Comparison of ENCODE assay signal across 9 cellular contexts in genomic region chr14:74038015-74038859, GRCh38. TPM values are rescaled to one million over a fixed set of nuclear protein-coding genes. Genes with fewer than 3 reads are reported as not detected.
DNase-seq lines count a peak whose midpoint lies in the region; ATAC-seq, FAIRE-seq and TF ChIP-seq lines count a peak whose summit lies in the region.
"Had no signal": no experiment of that assay in that cellular context is flagged by ENCODE, and none has a peak within 500 bp of the region (broad histone marks: within the 10 kb centered on the region; RNA-seq: fewer than 3 reads in every experiment).

No MANE protein-coding gene starts in this region.

- H3K36me3 ChIP-seq in CD4-positive, CD25-positive, alpha-beta regulatory T cell (ENCODE audit: control insufficient read depth, insufficient read depth, low read length): no peaks in the 10 kb centered on the region
- H3K36me3 ChIP-seq in GM23248 (ENCODE audit: low read depth): no peaks in the 10 kb centered on the region
- no peaks in the 10 kb centered on the region for H3K36me3 ChIP-seq in kidney (ENCODE audit: control insufficient read depth in 1 of 2, insufficient read depth in 2 of 2, low read length in 2 of 2)
- no peaks in the 10 kb centered on the region for H3K36me3 ChIP-seq in upper lobe of right lung

- WGBS in GM23248 (ENCODE audit: low coverage in 1 of 2, low lambda C conversion rate in 2 of 2, missing lambda C conversion rate in 2 of 2), 2 experiments: 65 to 67% methylated on average over 3 of the region's 3 CpGs

- no peaks in the 10 kb centered on the region for H3F3A ChIP-seq in GM23248 (ENCODE audit: insufficient read depth)

- H3K4me1 Mint-ChIP-seq in CD4-positive, CD25-positive, alpha-beta regulatory T cell: no peaks in the 10 kb centered on the region
- no peaks in the 10 kb centered on the region for H3K4me1 Mint-ChIP-seq in activated T-cell treated with anti-CD3 and anti-CD28 coated beads, Interleukin-2, amount 50 U/mL, for 24 hours (ENCODE audit: low read depth)

- in situ Hi-C loops in GM23248 (cut with MboI) (no loop called here), astrocyte of the cerebellum (cut with HindIII; ENCODE audit: low sequenced_read_pairs) (no loop called here)

- intact Hi-C loops in kidney (cut with DNase I) (no loop called here), upper lobe of right lung (cut with DNase I) (no loop called here)

- no peaks in the 10 kb centered on the region for H3K9me3 ChIP-seq in CD4-positive, CD25-positive, alpha-beta regulatory T cell (ENCODE audit: control insufficient read depth in 2 of 2, low read length in 2 of 2)
- H3K9me3 ChIP-seq in GM23248 (ENCODE audit: low read depth): no peaks in the 10 kb centered on the region
- no peaks in the 10 kb centered on the region for H3K9me3 ChIP-seq in kidney (ENCODE audit: control insufficient read depth in 1 of 2, low read length in 2 of 2)
- H3K9me3 ChIP-seq in upper lobe of right lung: no peaks in the 10 kb centered on the region

- H3K27ac Mint-ChIP-seq in CD4-positive, CD25-positive, alpha-beta regulatory T cell: no peak overlapping the region
- H3K27ac Mint-ChIP-seq in activated T-cell treated with anti-CD3 and anti-CD28 coated beads, Interleukin-2, amount 50 U/mL, for 24 hours: no peak overlapping the region
- H3K27ac Mint-ChIP-seq: IgD-negative memory B cell had no signal

- no peak overlapping the region for H3K4me3 Mint-ChIP-seq in CD4-positive, CD25-positive, alpha-beta regulatory T cell
- H3K4me3 Mint-ChIP-seq in activated T-cell treated with anti-CD3 and anti-CD28 coated beads, Interleukin-2, amount 50 U/mL, for 24 hours: no peak overlapping the region
- H3K4me3 Mint-ChIP-seq: IgD-negative memory B cell had no signal

- no peak for ATAC-seq in CD4-positive, CD25-positive, alpha-beta regulatory T cell (ENCODE audit: low read depth in 2 of 2)
- ATAC-seq in upper lobe of right lung (peak; percentile 65), omental fat pad (ENCODE audit: low FRiP score) (no peak)

- no peak overlapping the region for H2AFZ ChIP-seq in GM23248

- DNase-seq in CD4-positive, CD25-positive, alpha-beta regulatory T cell: peak in 2 of 3 donors; percentile 60 to 70
- peak; percentile 62 for DNase-seq in GM23248
- DNase-seq in NCI-H446 treated with DMSO at 0.1 percent for 48 hours (lab: John Stamatoyannopoulos, UW): peak; percentile 42
- peak; percentile 38 for DNase-seq in astrocyte of the cerebellum (ENCODE audit: low read depth)
- no peak for DNase-seq in kidney
- no peak for DNase-seq in upper lobe of right lung
- no peak for DNase-seq in omental fat pad (ENCODE audit: low spot score)
- no peak for DNase-seq in activated T-cell treated with anti-CD3 and anti-CD28 coated beads, Interleukin-2, amount 50 U/mL, for 24 hours

- H3K79me2 ChIP-seq in GM23248 (ENCODE audit: insufficient read depth): no peaks in the 10 kb centered on the region

- no peaks in the 10 kb centered on the region for H4K20me1 ChIP-seq in GM23248 (ENCODE audit: insufficient read depth)

- H3K27me3 ChIP-seq in CD4-positive, CD25-positive, alpha-beta regulatory T cell (ENCODE audit: control insufficient read depth, insufficient read depth, low read length): no peaks in the 10 kb centered on the region
- no peaks in the 10 kb centered on the region for H3K27me3 ChIP-seq in GM23248 (replicated peaks; ENCODE audit: insufficient read depth)
- H3K27me3 ChIP-seq in upper lobe of right lung: no peaks in the 10 kb centered on the region

- no peak overlapping the region for H3K27ac ChIP-seq in CD4-positive, CD25-positive, alpha-beta regulatory T cell (ENCODE audit: insufficient read depth, low read length, poor library complexity, severe bottlenecking)
- H3K27ac ChIP-seq in GM23248 (no peak overlapping the region), kidney (ENCODE audit: low read depth in 2 of 2, low read length in 2 of 2) (no peak overlapping the region), upper lobe of right lung (no peak overlapping the region)

- H3K9ac ChIP-seq in GM23248: no peak overlapping the region
- no peak overlapping the region for H3K9ac ChIP-seq in kidney (ENCODE audit: low read length in 2 of 2)

- no peaks in the 10 kb centered on the region for H3K4me1 ChIP-seq in CD4-positive, CD25-positive, alpha-beta regulatory T cell (ENCODE audit: control insufficient read depth, insufficient read depth, low read length, poor library complexity, severe bottlenecking)
- H3K4me1 ChIP-seq in GM23248 (ENCODE audit: insufficient read depth) (no peaks in the 10 kb centered on the region), kidney (ENCODE audit: control insufficient read depth in 1 of 2, insufficient read depth in 1 of 2, low read depth in 1 of 2, low read length in 2 of 2) (no peaks in the 10 kb centered on the region), upper lobe of right lung (no peaks in the 10 kb centered on the region)

- peak; percentile 94 for FAIRE-seq in kidney (lab: Jason Lieb, UNC)

- TF ChIP-seq CTCF in astrocyte of the cerebellum (IDR thresholded peaks at IDR 0.05; ENCODE audit: low read depth, low read length, missing control alignments): peak; percentile 38
- peak; percentile 50 for TF ChIP-seq CTCF in kidney (IDR thresholded peaks at IDR 0.05; ENCODE audit: borderline replicate concordance, extremely low read depth, insufficient read depth)
- peak; percentile 76 for TF ChIP-seq CTCF in upper lobe of right lung (IDR thresholded peaks at IDR 0.05)
- peak in 1 of 3 donors; percentile 15 for TF ChIP-seq CTCF in omental fat pad (IDR thresholded peaks at IDR 0.05)

- no peaks in the 10 kb centered on the region for H3K9me2 ChIP-seq in GM23248 (ENCODE audit: insufficient read depth)

- H3K4me3 ChIP-seq in CD4-positive, CD25-positive, alpha-beta regulatory T cell (ENCODE audit: low read depth, low read length): no peak overlapping the region
- no peak overlapping the region for H3K4me3 ChIP-seq in GM23248
- H3K4me3 ChIP-seq in astrocyte of the cerebellum (ENCODE audit: low read depth, low read length): no peak overlapping the region
- H3K4me3 ChIP-seq in kidney (ENCODE audit: low read length in 2 of 2): no peak overlapping the region
- H3K4me3 ChIP-seq in upper lobe of right lung: no peak overlapping the region

- no peaks in the 10 kb centered on the region for H3K36me3 Mint-ChIP-seq in CD4-positive, CD25-positive, alpha-beta regulatory T cell
- H3K36me3 Mint-ChIP-seq in activated T-cell treated with anti-CD3 and anti-CD28 coated beads, Interleukin-2, amount 50 U/mL, for 24 hours (ENCODE audit: low read depth): no peaks in the 10 kb centered on the region
- H3K36me3 Mint-ChIP-seq: IgD-negative memory B cell had no signal

- peaks cover 14% of the 10 kb centered on the region for H3K27me3 Mint-ChIP-seq in CD4-positive, CD25-positive, alpha-beta regulatory T cell
- no peaks in the 10 kb centered on the region for H3K27me3 Mint-ChIP-seq in activated T-cell treated with anti-CD3 and anti-CD28 coated beads, Interleukin-2, amount 50 U/mL, for 24 hours
- H3K27me3 Mint-ChIP-seq: IgD-negative memory B cell had no signal

- no peak overlapping the region for H3K4me2 ChIP-seq in GM23248 (ENCODE audit: unreplicated experiment)

- no peaks in the 10 kb centered on the region for H3K9me3 Mint-ChIP-seq in CD4-positive, CD25-positive, alpha-beta regulatory T cell
- H3K9me3 Mint-ChIP-seq in activated T-cell treated with anti-CD3 and anti-CD28 coated beads, Interleukin-2, amount 50 U/mL, for 24 hours: no peaks in the 10 kb centered on the region
- H3K9me3 Mint-ChIP-seq: IgD-negative memory B cell had no signal

RNA-seq across cellular contexts. Expression of gene BBOF1, which starts 19.1 kb away (rescaled TPM):
- total RNA-seq in CD4-positive, CD25-positive, alpha-beta regulatory T cell: 1.6 TPM
- 1 to 10 TPM in 2 of 4 donors, under 1 TPM in 2; 0.59 to 2.4 (median 1.3) TPM for polyA plus RNA-seq in CD4-positive, CD25-positive, alpha-beta regulatory T cell
- total RNA-seq in GM23248 (2014; rRNA removed; shearing (Covaris generic)): 3.5 and 18.2 TPM in 2 replicates
- polyA plus RNA-seq in GM23248 (2016; fragmentation: Nextera tagmentation; extraction: Ambion mirVana): 5.4 and 6.4 TPM in 2 replicates
- 14.6 TPM for total RNA-seq in kidney
- polyA plus RNA-seq in kidney (ENCODE audit: insufficient read depth, low read depth, low replicate concordance): 7.6 TPM
- 2.8 TPM for total RNA-seq in upper lobe of right lung
- 10 to 100 TPM in 1 of 4 donors, 1 to 10 TPM in 3; 4.0 to 10.4 (median 5.7) TPM for total RNA-seq in omental fat pad

RNA-seq across cellular contexts. Expression of gene ENTPD5, which starts 19.1 kb away (rescaled TPM):
- 8.0 TPM for total RNA-seq in CD4-positive, CD25-positive, alpha-beta regulatory T cell
- 1 to 10 TPM; 2.9 to 3.9 (median 3.4) TPM for polyA plus RNA-seq in CD4-positive, CD25-positive, alpha-beta regulatory T cell
- total RNA-seq in GM23248 (2014; rRNA removed; shearing (Covaris generic)): 6.6 and 11.5 TPM in 2 replicates
- polyA plus RNA-seq in GM23248 (2016; fragmentation: Nextera tagmentation; extraction: Ambion mirVana) (10.4 and 12.5 TPM in 2 replicates), kidney (ENCODE audit: insufficient read depth, low read depth, low replicate concordance) (28.3 TPM)
- total RNA-seq in kidney (24.7 TPM), upper lobe of right lung (13.8 TPM), omental fat pad (10 to 100 TPM in 3 of 4 donors, 1 to 10 TPM in 1; 6.8 to 12.7 (median 12.0) TPM)

RNA-seq across cellular contexts. Expression of gene ALDH6A1, which starts 46.0 kb away (rescaled TPM):
- total RNA-seq in CD4-positive, CD25-positive, alpha-beta regulatory T cell: 8.5 TPM
- 10 to 100 TPM; 22.0 to 31.1 (median 23.2) TPM for polyA plus RNA-seq in CD4-positive, CD25-positive, alpha-beta regulatory T cell
- total RNA-seq in GM23248 (2014; rRNA removed; shearing (Covaris generic)): 13.8 and 19.9 TPM in 2 replicates
- polyA plus RNA-seq in GM23248 (2016; fragmentation: Nextera tagmentation; extraction: Ambion mirVana) (20.8 and 21.0 TPM in 2 replicates), kidney (ENCODE audit: insufficient read depth, low read depth, low replicate concordance) (102 TPM)
- total RNA-seq in kidney (34.1 TPM), upper lobe of right lung (49.1 TPM), omental fat pad (10 to 100 TPM; 42.8 to 70.4 (median 59.8) TPM)

RNA-seq across cellular contexts. Expression of gene LIN52, which starts 46.5 kb away (rescaled TPM):
- 11.1 TPM for total RNA-seq in CD4-positive, CD25-positive, alpha-beta regulatory T cell
- polyA plus RNA-seq in CD4-positive, CD25-positive, alpha-beta regulatory T cell: 10 to 100 TPM; 12.5 to 14.9 (median 14.4) TPM
- 6.7 and 8.0 TPM in 2 replicates for total RNA-seq in GM23248 (2014; rRNA removed; shearing (Covaris generic))
- 8.7 and 8.8 TPM in 2 replicates for polyA plus RNA-seq in GM23248 (2016; fragmentation: Nextera tagmentation; extraction: Ambion mirVana)
- 8.5 TPM for total RNA-seq in kidney
- 13.3 TPM for polyA plus RNA-seq in kidney (ENCODE audit: insufficient read depth, low read depth, low replicate concordance)
- total RNA-seq in upper lobe of right lung: 8.7 TPM
- total RNA-seq in omental fat pad: 10 to 100 TPM in 3 of 4 donors, 1 to 10 TPM in 1; 5.6 to 11.3 (median 10.8) TPM

Comparison
In these comparisons a context has a peak if more than half of its experiments do, and no peak if none do; other contexts are left out.
1. DNase-seq: peak in CD4-positive, CD25-positive, alpha-beta regulatory T cell (2 of 3), GM23248 (single experiment), NCI-H446 treated with DMSO at 0.1 percent for 48 hours (single experiment) and astrocyte of the cerebellum (single experiment); none in kidney (single experiment), upper lobe of right lung (single experiment), omental fat pad (single experiment) and activated T-cell treated with anti-CD3 and anti-CD28 coated beads, Interleukin-2, amount 50 U/mL, for 24 hours (single experiment).